1 cellular context compared by ENCODE assay signal in the genomic region with DNA sequence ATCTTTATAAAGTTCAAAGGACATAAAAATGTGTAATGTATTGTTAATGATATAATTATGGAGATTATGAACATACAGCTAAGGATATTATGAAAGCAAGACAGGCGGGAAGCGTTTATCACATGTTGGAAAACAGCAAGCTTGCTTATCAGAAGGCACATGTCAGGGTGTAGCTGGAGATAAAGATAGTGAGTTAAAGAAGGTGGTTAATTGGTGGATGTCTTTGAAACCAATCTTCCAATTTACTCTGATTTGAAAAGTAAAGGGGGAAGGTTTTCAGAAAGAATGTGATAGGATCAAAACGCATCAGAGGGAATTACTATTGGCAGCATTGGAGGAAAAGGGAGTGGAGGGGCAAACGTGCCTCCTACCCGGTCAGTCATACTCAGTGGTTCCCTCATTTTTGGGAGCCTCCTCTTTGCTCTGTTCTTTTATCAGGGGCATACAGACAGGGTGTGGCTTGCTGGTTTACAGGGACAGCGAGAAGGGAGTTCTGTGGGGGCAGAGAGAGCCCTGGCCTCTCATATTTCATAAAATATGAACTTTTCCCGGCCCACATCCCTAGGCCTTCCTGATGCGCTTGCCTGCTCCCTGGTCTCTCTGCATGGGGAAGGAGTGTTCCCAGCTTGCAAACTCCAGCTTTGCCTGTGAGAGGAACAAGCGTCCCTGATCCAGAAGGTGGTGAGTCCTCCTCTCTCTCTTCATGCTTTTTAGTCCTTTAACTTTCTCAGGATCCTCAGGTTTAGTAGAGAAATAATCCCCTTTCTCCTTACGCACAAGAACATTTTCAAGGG.
TF ChIP-seq lines count a peak whose summit lies in the region.

No MANE protein-coding gene starts in this region.

TF ChIP-seq in K562, 482 proteins besides CTCF, POLR2A, EP300 and RAD21 (continued from another document and continues in another):
- TF ChIP-seq, protein P1, sequence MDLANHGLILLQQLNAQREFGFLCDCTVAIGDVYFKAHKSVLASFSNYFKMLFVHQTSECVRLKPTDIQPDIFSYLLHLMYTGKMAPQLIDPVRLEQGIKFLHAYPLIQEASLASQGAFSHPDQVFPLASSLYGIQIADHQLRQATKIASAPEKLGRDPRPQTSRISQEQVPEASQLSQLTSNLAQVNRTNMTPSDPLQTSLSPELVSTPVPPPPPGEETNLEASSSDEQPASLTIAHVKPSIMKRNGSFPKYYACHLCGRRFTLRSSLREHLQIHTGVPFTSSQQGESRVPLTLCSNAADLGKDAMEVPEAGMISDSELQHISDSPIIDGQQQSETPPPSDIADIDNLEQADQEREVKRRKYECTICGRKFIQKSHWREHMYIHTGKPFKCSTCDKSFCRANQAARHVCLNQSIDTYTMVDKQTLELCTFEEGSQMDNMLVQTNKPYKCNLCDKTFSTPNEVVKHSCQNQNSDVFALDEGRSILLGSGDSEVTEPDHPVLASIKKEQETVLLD (IDR thresholded peaks at IDR 0.05) = peak; percentile 90
- TF ChIP-seq FOS (IDR thresholded peaks at IDR 0.05; ENCODE audit: extremely low read depth, insufficient read length) = no peak
- 0 out of 2 replicates have a peak, but pooled peaks have one; percentile 45 for TF ChIP-seq HDAC8 (tag; IDR thresholded peaks at IDR 0.05)
- TF ChIP-seq, protein P2, sequence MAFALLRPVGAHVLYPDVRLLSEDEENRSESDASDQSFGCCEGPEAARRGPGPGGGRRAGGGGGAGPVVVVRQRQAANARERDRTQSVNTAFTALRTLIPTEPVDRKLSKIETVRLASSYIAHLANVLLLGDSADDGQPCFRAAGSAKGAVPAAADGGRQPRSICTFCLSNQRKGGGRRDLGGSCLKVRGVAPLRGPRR (CRISPR knock-in tag; IDR thresholded peaks at IDR 0.05) = no peak
- peak in 1 of 2 experiments; percentile 15; a peak in 1 of 4 replicates for TF ChIP-seq SRF (CRISPR knock-in tag; IDR thresholded peaks at IDR 0.05)
- TF ChIP-seq, protein P3, sequence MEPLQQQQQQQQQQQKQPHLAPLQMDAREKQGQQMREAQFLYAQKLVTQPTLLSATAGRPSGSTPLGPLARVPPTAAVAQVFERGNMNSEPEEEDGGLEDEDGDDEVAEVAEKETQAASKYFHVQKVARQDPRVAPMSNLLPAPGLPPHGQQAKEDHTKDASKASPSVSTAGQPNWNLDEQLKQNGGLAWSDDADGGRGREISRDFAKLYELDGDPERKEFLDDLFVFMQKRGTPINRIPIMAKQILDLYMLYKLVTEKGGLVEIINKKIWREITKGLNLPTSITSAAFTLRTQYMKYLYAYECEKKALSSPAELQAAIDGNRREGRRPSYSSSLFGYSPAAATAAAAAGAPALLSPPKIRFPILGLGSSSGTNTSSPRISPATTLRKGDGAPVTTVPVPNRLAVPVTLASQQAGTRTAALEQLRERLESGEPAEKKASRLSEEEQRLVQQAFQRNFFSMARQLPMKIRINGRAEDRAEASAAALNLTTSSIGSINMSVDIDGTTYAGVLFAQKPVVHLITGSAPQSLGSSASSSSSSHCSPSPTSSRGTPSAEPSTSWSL (CRISPR knock-in tag; IDR thresholded peaks at IDR 0.05; ENCODE audit: borderline replicate concordance) = 0 out of 2 replicates have a peak, but pooled peaks have one; percentile 36
- peak; percentile 53; the same call in 1 of the 2 replicates for TF ChIP-seq CEBPB (tag; IDR thresholded peaks at IDR 0.05)
- TF ChIP-seq, protein P4, sequence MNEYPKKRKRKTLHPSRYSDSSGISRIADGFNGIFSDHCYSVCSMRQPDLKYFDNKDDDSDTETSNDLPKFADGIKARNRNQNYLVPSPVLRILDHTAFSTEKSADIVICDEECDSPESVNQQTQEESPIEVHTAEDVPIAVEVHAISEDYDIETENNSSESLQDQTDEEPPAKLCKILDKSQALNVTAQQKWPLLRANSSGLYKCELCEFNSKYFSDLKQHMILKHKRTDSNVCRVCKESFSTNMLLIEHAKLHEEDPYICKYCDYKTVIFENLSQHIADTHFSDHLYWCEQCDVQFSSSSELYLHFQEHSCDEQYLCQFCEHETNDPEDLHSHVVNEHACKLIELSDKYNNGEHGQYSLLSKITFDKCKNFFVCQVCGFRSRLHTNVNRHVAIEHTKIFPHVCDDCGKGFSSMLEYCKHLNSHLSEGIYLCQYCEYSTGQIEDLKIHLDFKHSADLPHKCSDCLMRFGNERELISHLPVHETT (CRISPR knock-in tag; conservative IDR thresholded peaks at IDR 0.05 in 1 of 2, IDR thresholded peaks at IDR 0.05 in 1 of 2) = peak in 1 of 2 experiments; percentile 90; a peak in 2 of 4 replicates
- peak; percentile 58; the same call in 1 of the 2 replicates for TF ChIP-seq NR2C1 (IDR thresholded peaks at IDR 0.05)
- peak; percentile 59; the same call in 1 of the 2 replicates for TF ChIP-seq NR2C1 (tag; IDR thresholded peaks at IDR 0.05)
- TF ChIP-seq, protein P5, sequence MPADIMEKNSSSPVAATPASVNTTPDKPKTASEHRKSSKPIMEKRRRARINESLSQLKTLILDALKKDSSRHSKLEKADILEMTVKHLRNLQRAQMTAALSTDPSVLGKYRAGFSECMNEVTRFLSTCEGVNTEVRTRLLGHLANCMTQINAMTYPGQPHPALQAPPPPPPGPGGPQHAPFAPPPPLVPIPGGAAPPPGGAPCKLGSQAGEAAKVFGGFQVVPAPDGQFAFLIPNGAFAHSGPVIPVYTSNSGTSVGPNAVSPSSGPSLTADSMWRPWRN (IDR thresholded peaks at IDR 0.05; ENCODE audit: low read depth) = peak; percentile 90
- TF ChIP-seq RBM15 (IDR thresholded peaks at IDR 0.05; ENCODE audit: insufficient read depth, low read length) = no peak
- no peak for TF ChIP-seq MCM3 (IDR thresholded peaks at IDR 0.05)
- TF ChIP-seq BMI1 (IDR thresholded peaks at IDR 0.05; ENCODE audit: low read length) = no peak
- TF ChIP-seq, protein P6, sequence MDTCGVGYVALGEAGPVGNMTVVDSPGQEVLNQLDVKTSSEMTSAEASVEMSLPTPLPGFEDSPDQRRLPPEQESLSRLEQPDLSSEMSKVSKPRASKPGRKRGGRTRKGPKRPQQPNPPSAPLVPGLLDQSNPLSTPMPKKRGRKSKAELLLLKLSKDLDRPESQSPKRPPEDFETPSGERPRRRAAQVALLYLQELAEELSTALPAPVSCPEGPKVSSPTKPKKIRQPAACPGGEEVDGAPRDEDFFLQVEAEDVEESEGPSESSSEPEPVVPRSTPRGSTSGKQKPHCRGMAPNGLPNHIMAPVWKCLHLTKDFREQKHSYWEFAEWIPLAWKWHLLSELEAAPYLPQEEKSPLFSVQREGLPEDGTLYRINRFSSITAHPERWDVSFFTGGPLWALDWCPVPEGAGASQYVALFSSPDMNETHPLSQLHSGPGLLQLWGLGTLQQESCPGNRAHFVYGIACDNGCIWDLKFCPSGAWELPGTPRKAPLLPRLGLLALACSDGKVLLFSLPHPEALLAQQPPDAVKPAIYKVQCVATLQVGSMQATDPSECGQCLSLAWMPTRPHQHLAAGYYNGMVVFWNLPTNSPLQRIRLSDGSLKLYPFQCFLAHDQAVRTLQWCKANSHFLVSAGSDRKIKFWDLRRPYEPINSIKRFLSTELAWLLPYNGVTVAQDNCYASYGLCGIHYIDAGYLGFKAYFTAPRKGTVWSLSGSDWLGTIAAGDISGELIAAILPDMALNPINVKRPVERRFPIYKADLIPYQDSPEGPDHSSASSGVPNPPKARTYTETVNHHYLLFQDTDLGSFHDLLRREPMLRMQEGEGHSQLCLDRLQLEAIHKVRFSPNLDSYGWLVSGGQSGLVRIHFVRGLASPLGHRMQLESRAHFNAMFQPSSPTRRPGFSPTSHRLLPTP (IDR thresholded peaks at IDR 0.05; ENCODE audit: borderline replicate concordance, extremely low read depth, insufficient read length) = no peak
- TF ChIP-seq ZNF347 (CRISPR knock-in tag; IDR thresholded peaks at IDR 0.05; ENCODE audit: low read depth) = no peak
- TF ChIP-seq ETS2 (tag; IDR thresholded peaks at IDR 0.05; ENCODE audit: borderline replicate concordance, poor library complexity, severe bottlenecking) = no peak
- no peak for TF ChIP-seq FOXP1 (CRISPR knock-in tag; IDR thresholded peaks at IDR 0.05)
- TF ChIP-seq RFX5 (IDR thresholded peaks at IDR 0.05; ENCODE audit: low read depth, low read length) = 0 out of 2 replicates have a peak, but pooled peaks have one; percentile 20
- TF ChIP-seq SRSF3 (IDR thresholded peaks at IDR 0.05; ENCODE audit: insufficient read depth, low read length) = no peak
- TF ChIP-seq MCM5 (IDR thresholded peaks at IDR 0.05; ENCODE audit: low read depth) = no peak
- TF ChIP-seq ZNF24 (IDR thresholded peaks at IDR 0.05) = no peak
- TF ChIP-seq GTF2F1 (IDR thresholded peaks at IDR 0.05; ENCODE audit: low read depth, low read length) = no peak
- TF ChIP-seq XRCC3 (IDR thresholded peaks at IDR 0.05) = no peak; the same call in 1 of the 2 replicates
- TF ChIP-seq, protein P7, sequence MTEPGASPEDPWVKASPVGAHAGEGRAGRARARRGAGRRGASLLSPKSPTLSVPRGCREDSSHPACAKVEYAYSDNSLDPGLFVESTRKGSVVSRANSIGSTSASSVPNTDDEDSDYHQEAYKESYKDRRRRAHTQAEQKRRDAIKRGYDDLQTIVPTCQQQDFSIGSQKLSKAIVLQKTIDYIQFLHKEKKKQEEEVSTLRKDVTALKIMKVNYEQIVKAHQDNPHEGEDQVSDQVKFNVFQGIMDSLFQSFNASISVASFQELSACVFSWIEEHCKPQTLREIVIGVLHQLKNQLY (CRISPR knock-in tag; conservative IDR thresholded peaks at IDR 0.05) = no peak
- TF ChIP-seq, protein P8, sequence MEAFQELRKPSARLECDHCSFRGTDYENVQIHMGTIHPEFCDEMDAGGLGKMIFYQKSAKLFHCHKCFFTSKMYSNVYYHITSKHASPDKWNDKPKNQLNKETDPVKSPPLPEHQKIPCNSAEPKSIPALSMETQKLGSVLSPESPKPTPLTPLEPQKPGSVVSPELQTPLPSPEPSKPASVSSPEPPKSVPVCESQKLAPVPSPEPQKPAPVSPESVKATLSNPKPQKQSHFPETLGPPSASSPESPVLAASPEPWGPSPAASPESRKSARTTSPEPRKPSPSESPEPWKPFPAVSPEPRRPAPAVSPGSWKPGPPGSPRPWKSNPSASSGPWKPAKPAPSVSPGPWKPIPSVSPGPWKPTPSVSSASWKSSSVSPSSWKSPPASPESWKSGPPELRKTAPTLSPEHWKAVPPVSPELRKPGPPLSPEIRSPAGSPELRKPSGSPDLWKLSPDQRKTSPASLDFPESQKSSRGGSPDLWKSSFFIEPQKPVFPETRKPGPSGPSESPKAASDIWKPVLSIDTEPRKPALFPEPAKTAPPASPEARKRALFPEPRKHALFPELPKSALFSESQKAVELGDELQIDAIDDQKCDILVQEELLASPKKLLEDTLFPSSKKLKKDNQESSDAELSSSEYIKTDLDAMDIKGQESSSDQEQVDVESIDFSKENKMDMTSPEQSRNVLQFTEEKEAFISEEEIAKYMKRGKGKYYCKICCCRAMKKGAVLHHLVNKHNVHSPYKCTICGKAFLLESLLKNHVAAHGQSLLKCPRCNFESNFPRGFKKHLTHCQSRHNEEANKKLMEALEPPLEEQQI (IDR thresholded peaks at IDR 0.05) = peak; percentile 96
- TF ChIP-seq NFIX (CRISPR knock-in tag; IDR thresholded peaks at IDR 0.05; ENCODE audit: low read depth) = no peak
- 0 out of 2 replicates have a peak, but pooled peaks have one; percentile 11 for TF ChIP-seq ZNF311 (CRISPR knock-in tag; IDR thresholded peaks at IDR 0.05)
- TF ChIP-seq, protein P9, sequence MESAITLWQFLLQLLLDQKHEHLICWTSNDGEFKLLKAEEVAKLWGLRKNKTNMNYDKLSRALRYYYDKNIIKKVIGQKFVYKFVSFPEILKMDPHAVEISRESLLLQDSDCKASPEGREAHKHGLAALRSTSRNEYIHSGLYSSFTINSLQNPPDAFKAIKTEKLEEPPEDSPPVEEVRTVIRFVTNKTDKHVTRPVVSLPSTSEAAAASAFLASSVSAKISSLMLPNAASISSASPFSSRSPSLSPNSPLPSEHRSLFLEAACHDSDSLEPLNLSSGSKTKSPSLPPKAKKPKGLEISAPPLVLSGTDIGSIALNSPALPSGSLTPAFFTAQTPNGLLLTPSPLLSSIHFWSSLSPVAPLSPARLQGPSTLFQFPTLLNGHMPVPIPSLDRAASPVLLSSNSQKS (CRISPR knock-in tag; IDR thresholded peaks at IDR 0.05) = no peak
- no peak for TF ChIP-seq ZNF695 (CRISPR knock-in tag; IDR thresholded peaks at IDR 0.05)
- TF ChIP-seq, protein P10, sequence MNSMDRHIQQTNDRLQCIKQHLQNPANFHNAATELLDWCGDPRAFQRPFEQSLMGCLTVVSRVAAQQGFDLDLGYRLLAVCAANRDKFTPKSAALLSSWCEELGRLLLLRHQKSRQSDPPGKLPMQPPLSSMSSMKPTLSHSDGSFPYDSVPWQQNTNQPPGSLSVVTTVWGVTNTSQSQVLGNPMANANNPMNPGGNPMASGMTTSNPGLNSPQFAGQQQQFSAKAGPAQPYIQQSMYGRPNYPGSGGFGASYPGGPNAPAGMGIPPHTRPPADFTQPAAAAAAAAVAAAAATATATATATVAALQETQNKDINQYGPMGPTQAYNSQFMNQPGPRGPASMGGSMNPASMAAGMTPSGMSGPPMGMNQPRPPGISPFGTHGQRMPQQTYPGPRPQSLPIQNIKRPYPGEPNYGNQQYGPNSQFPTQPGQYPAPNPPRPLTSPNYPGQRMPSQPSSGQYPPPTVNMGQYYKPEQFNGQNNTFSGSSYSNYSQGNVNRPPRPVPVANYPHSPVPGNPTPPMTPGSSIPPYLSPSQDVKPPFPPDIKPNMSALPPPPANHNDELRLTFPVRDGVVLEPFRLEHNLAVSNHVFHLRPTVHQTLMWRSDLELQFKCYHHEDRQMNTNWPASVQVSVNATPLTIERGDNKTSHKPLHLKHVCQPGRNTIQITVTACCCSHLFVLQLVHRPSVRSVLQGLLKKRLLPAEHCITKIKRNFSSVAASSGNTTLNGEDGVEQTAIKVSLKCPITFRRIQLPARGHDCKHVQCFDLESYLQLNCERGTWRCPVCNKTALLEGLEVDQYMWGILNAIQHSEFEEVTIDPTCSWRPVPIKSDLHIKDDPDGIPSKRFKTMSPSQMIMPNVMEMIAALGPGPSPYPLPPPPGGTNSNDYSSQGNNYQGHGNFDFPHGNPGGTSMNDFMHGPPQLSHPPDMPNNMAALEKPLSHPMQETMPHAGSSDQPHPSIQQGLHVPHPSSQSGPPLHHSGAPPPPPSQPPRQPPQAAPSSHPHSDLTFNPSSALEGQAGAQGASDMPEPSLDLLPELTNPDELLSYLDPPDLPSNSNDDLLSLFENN (IDR thresholded peaks at IDR 0.05; ENCODE audit: low read depth in 2 of 2, low read length in 2 of 2) = peak in 1 of 2 experiments; percentile 90; a peak in 2 of 4 replicates
- TF ChIP-seq PRMT5 (CRISPR knock-in tag; IDR thresholded peaks at IDR 0.05) = no peak
- TF ChIP-seq MED1 (CRISPR knock-in tag; IDR thresholded peaks at IDR 0.05; ENCODE audit: borderline replicate concordance) = no peak
- TF ChIP-seq SETDB1 (IDR thresholded peaks at IDR 0.05; ENCODE audit: low read length) = no peak
- TF ChIP-seq CREM (IDR thresholded peaks at IDR 0.05; ENCODE audit: low read depth) = peak; percentile 54
- TF ChIP-seq, protein P11, sequence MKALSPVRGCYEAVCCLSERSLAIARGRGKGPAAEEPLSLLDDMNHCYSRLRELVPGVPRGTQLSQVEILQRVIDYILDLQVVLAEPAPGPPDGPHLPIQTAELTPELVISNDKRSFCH (CRISPR knock-in tag; IDR thresholded peaks at IDR 0.05) = no peak
- TF ChIP-seq, protein P11 (tag; IDR thresholded peaks at IDR 0.05) = no peak
- TF ChIP-seq ZNF253 (CRISPR knock-in tag; conservative IDR thresholded peaks at IDR 0.05) = no peak
- no peak for TF ChIP-seq SAFB2 (IDR thresholded peaks at IDR 0.05; ENCODE audit: borderline replicate concordance, low read depth, low read length, severe bottlenecking)
- TF ChIP-seq PCBP1 (IDR thresholded peaks at IDR 0.05; ENCODE audit: low read depth, low read length, poor library complexity, severe bottlenecking) = no peak
- no peak for TF ChIP-seq BRD4 (IDR thresholded peaks at IDR 0.05)
- TF ChIP-seq PHF21A (IDR thresholded peaks at IDR 0.05; ENCODE audit: borderline replicate concordance, low read depth) = peak; percentile 48; the same call in 1 of the 2 replicates
- TF ChIP-seq NR2F6 (CRISPR knock-in tag; IDR thresholded peaks at IDR 0.05) = no peak
- peak; percentile 48 for TF ChIP-seq SMAD1 (IDR thresholded peaks at IDR 0.05; ENCODE audit: low read depth, low read length, partially characterized antibody)
